In the genomic region with DNA sequence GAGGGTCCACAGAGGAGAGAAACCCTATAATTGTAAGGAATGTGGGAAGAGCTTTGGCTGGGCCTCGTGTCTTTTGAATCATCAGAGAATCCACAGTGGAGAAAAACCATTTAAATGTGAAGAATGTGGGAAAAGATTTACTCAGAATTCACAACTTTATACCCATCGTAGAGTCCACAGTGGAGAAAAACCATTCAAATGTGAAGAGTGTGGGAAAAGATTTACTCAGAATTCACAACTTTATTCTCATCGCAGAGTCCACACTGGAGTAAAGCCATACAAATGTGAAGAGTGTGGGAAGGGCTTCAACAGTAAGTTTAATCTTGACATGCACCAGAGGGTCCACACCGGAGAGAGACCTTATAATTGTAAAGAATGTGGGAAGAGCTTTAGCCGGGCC, we compare ENCODE assay signal across 32 cellular contexts.
"Had no signal": no experiment of that assay in that cellular context is flagged by ENCODE, and none has a peak within 500 bp of the region (broad histone marks: within the 10 kb centered on the region; RNA-seq: fewer than 3 reads in every experiment).

No MANE protein-coding gene starts in this region.

- DNase-seq: activated B cell treated with CpG ODN at 0.5 μM for 24 hours; activated CD4-positive, alpha-beta memory T cell treated with anti-CD3 and anti-CD28 coated beads for 36 hours; activated CD4-positive, alpha-beta T cell treated with anti-CD3 and anti-CD28 coated beads for 4 hours; activated CD4-positive, alpha-beta T cell treated with anti-CD3 and anti-CD28 coated beads, Interleukin-2, amount 10 ng/mL, durations not matched to agents 24 days and 14 days; activated CD4-positive, alpha-beta T cell treated with anti-CD3 and anti-CD28 coated beads, Interleukin-2, amount 50 U/mL, for 1 hour; activated CD4-positive, alpha-beta T cell treated with anti-CD3 and anti-CD28 coated beads, Interleukin-2, amount 50 U/mL, for 4 hours; activated CD4-positive, CD25-positive, alpha-beta regulatory T cell treated with anti-CD3 and anti-CD28 coated beads, Interleukin-2, amount 50 U/mL, for 72 hours; activated CD8-positive, alpha-beta memory T cell treated with anti-CD3 and anti-CD28 coated beads, Interleukin-2, amount 50 U/mL, for 4 hours; activated CD8-positive, alpha-beta T cell treated with anti-CD3 and anti-CD28 coated beads for 36 hours; activated gamma-delta T cell; activated naive CD4-positive, alpha-beta T cell treated with anti-CD3 and anti-CD28 coated beads, Interleukin-2, amount 10 ng/mL, durations not matched to agents 7 days and 5 days; activated naive CD4-positive, alpha-beta T cell treated with Interleukin-2 at 50 U/mL for 16 hours; activated naive CD8-positive, alpha-beta T cell treated with anti-CD3 and anti-CD28 coated beads, Interleukin-2, amount 10 ng/mL, durations not matched to agents 7 days and 5 days; activated naive CD8-positive, alpha-beta T cell treated with anti-CD3 and anti-CD28 coated beads, Interleukin-2, amount 50 U/mL, for 24 hours; activated T-cell treated with anti-CD3 and anti-CD28 coated beads for 4 hours; activated T-cell treated with anti-CD3 and anti-CD28 coated beads, Interleukin-2, amount 50 U/mL, for 1 hour; activated T-cell treated with anti-CD3 and anti-CD28 coated beads, Interleukin-2, amount 50 U/mL, for 4 hours; activated T-cell treated with anti-CD3 and anti-CD28 coated beads, Interleukin-2, amount 50 U/mL, for 72 hours; adrenal gland; amniotic stem cell; aorta; body of pancreas; brain microvascular endothelial cell; central memory CD4-positive, alpha-beta T cell; T-helper 1 cell; T-helper 2 cell; T-helper 9 cell had no signal

- H3K27me3 ChIP-seq: adrenal gland, body of pancreas, brain microvascular endothelial cell, breast epithelium had no signal

- H3K4me1 ChIP-seq: adrenal gland, body of pancreas, breast epithelium had no signal

- ATAC-seq: activated CD8-positive, alpha-beta T cell treated with anti-CD3 and anti-CD28 coated beads for 36 hours; activated naive CD8-positive, alpha-beta T cell treated with anti-CD3 and anti-CD28 coated beads, Interleukin-2, amount 50 U/mL, for 24 hours; activated T-cell treated with anti-CD3 and anti-CD28 coated beads, Interleukin-2, amount 50 U/mL, for 4 hours; activated T-cell treated with anti-CD3 and anti-CD28 coated beads, Interleukin-2, amount 50 U/mL, for 72 hours; activated T-helper 17 cell treated with anti-CD3 and anti-CD28 coated beads, Interleukin-2, amount 50 U/mL, for 72 hours; body of pancreas had no signal

- H3K4me3 ChIP-seq: adrenal gland, body of pancreas, breast epithelium had no signal

- FAIRE-seq: astrocyte, TTC549 had no signal

- H3K27ac ChIP-seq: adrenal gland, body of pancreas, brain microvascular endothelial cell, breast epithelium, VCaP had no signal
